8 cellular contexts compared by ENCODE assay signal in genomic region chr1:37989381-37989930, GRCh38. TPM values are rescaled to one million over a fixed set of nuclear protein-coding genes. Genes with fewer than 3 reads are reported as not detected.
A peak's percentile ranks its signal among the peaks of the same experiment; 100 is the strongest.
DNase-seq lines count a peak whose midpoint lies in the region; ATAC-seq and TF ChIP-seq lines count a peak whose summit lies in the region.

No MANE protein-coding gene starts in this region.

- RAD21 ChIA-PET in HCT116 (lab: Charles Lee; ENCODE audit: low non-redundant PET in 1 of 2, low total read pairs in 2 of 2, uncharacterized antibody in 2 of 2, unreplicated experiment in 2 of 2) = no interaction called here

- H3K4me3 ChIP-seq in HCT116 (replicated peaks in 1 of 2; ENCODE audit: low read depth in 1 of 2, low read length in 2 of 2) = peak overlapping the region; percentile 87 to 98
- peak overlapping the region; percentile 86 to 89 for H3K4me3 ChIP-seq in gastroesophageal sphincter
- peak overlapping the region; percentile 89 for H3K4me3 ChIP-seq in parathyroid adenoma (ENCODE audit: low read depth, low read length)

- H3K9ac ChIP-seq in HCT116 (ENCODE audit: low read length) (peak overlapping the region; percentile 90), parathyroid adenoma (peak overlapping the region; percentile 37)

- CTCF ChIA-PET in HCT116 (lab: Charles Lee) = no interaction called here

- H3K79me2 ChIP-seq in HCT116 (ENCODE audit: insufficient read depth, low read length) (peaks cover 33% of the 10 kb centered on the region), parathyroid adenoma (no peaks in the 10 kb centered on the region)

- peak overlapping the region; percentile 66 for H3K27ac ChIP-seq in HCT116 (ENCODE audit: low read depth, low read length)
- peak overlapping the region; percentile 49 to 85 (median 78) for H3K27ac ChIP-seq in gastroesophageal sphincter
- H3K27ac ChIP-seq in parathyroid adenoma = peak overlapping the region; percentile 56

- no peaks in the 10 kb centered on the region for H3K9me2 ChIP-seq in HCT116 (ENCODE audit: insufficient read depth)

- TF ChIP-seq RAD21 in HCT116 (IDR thresholded peaks at IDR 0.05; ENCODE audit: low read depth) = no peak

- 0 to 1% methylated on average over 11 to 12 of the region's 30 CpGs for WGBS in gastroesophageal sphincter (ENCODE audit: low coverage in 1 of 2), 2 donors

- DNase-seq in NCI-H1092 treated with DMSO at 0.1 percent for 48 hours (lab: John Stamatoyannopoulos, UW) (peak; percentile 52), NCI-H1092 (lab: John Stamatoyannopoulos, UW) (no peak), HCT116 (ENCODE audit: low read depth, low spot score) (no peak), NCI-H146 treated with DMSO at 0.1 percent for 48 hours (lab: John Stamatoyannopoulos, UW; ENCODE audit: unreplicated experiment) (peak; percentile 19), GM19238 (ENCODE audit: insufficient read length, low spot score) (no peak)
- peak; percentile 29 for DNase-seq in activated T-helper 9 cell treated with anti-CD3 and anti-CD28 coated beads, Interleukin-2, amount 50 U/mL, for 16 hours (ENCODE audit: low read depth)

- H2AFZ ChIP-seq in HCT116 (ENCODE audit: low read depth, low read length, poor library complexity, severe bottlenecking) (no peak overlapping the region), parathyroid adenoma (peak overlapping the region; percentile 91)

- intact Hi-C loops in HCT116 (cut with micrococcal nuclease) = no loop called here

- TF ChIP-seq CTCF in HCT116 (IDR thresholded peaks at IDR 0.05 in 2 of 3, conservative IDR thresholded peaks at IDR 0.05 in 1 of 3; ENCODE audit: borderline replicate concordance in 1 of 3, insufficient read depth in 1 of 3, low read depth in 2 of 3, low read length in 2 of 3) (no peak), gastroesophageal sphincter (IDR thresholded peaks at IDR 0.05) (no peak), parathyroid adenoma (IDR thresholded peaks at IDR 0.05) (no peak)

- ATAC-seq in HCT116 (peak; percentile 52), gastroesophageal sphincter (peak; percentile 16)

- H3K36me3 ChIP-seq in HCT116 (ENCODE audit: control insufficient read depth in 1 of 2, insufficient read depth in 2 of 2, low read length in 2 of 2) (peaks cover 17 to 36% of the 10 kb centered on the region in 2 experiments), gastroesophageal sphincter (peaks cover 0 to 35% of the 10 kb centered on the region in 2 donors), parathyroid adenoma (ENCODE audit: control insufficient read depth, insufficient read depth, low read length) (no peaks in the 10 kb centered on the region)

- BruUV-seq in HCT116 (replicated peaks; lab: Mats Ljungman, UMichigan) = TSS peak; percentile 69

- peaks cover 5% of the 10 kb centered on the region; the same call in 1 of the 2 replicates for H4K20me1 ChIP-seq in HCT116 (ENCODE audit: insufficient read depth)

- TF ChIP-seq POLR2A in HCT116 (IDR thresholded peaks at IDR 0.05; ENCODE audit: borderline replicate concordance, extremely low read depth, insufficient read depth, insufficient read length) = no peak
- no peak for TF ChIP-seq POLR2A in gastroesophageal sphincter (IDR thresholded peaks at IDR 0.05)

- H3K4me2 ChIP-seq in HCT116 (ENCODE audit: low read length) (peak overlapping the region; percentile 69), parathyroid adenoma (ENCODE audit: low read length) (peak overlapping the region; percentile 99)

- POLR2A ChIA-PET in HCT116 (lab: Charles Lee) = interaction anchor here (1.4 kb wide), 1 partner anchor 181 kb away, joined by 3 read pairs; the partner anchor contains the start of genes C1orf122 and YRDC

- no peaks in the 10 kb centered on the region for H3K9me3 ChIP-seq in HCT116 (ENCODE audit: control insufficient read depth in 1 of 2, insufficient read depth in 1 of 2, low read depth in 1 of 2, low read length in 2 of 2)
- H3K9me3 ChIP-seq in gastroesophageal sphincter = no peaks in the 10 kb centered on the region
- no peaks in the 10 kb centered on the region for H3K9me3 ChIP-seq in parathyroid adenoma (ENCODE audit: control insufficient read depth, low read length)

- no peak for TF ChIP-seq EP300 in gastroesophageal sphincter (IDR thresholded peaks at IDR 0.05)

- H3K27me3 ChIP-seq in HCT116 (ENCODE audit: insufficient read depth, low read length) (no peaks in the 10 kb centered on the region), gastroesophageal sphincter (no peaks in the 10 kb centered on the region), parathyroid adenoma (ENCODE audit: control insufficient read depth, insufficient read depth, low read length) (no peaks in the 10 kb centered on the region)

- peaks cover 5 to 13% of the 10 kb centered on the region in 2 experiments; a peak in 3 of 4 replicates for H3K4me1 ChIP-seq in HCT116 (ENCODE audit: control insufficient read depth in 1 of 2, insufficient read depth in 2 of 2, low read length in 2 of 2)
- H3K4me1 ChIP-seq in gastroesophageal sphincter = peaks cover 0 to 36% (median 4%) of the 10 kb centered on the region in 3 donors
- H3K4me1 ChIP-seq in parathyroid adenoma = no peaks in the 10 kb centered on the region

TF ChIP-seq in HCT116, 20 proteins besides CTCF, POLR2A, EP300 and RAD21:
- TF ChIP-seq ZFX (IDR thresholded peaks at IDR 0.05) (peak; percentile 51; the same call in 1 of the 2 replicates), CBX3 (IDR thresholded peaks at IDR 0.05; ENCODE audit: low read depth) (no peak), FOSL1 (IDR thresholded peaks at IDR 0.05; ENCODE audit: low read depth) (no peak)

RNA-seq across cellular contexts. Expression of gene SF3A3, which starts 0.4 kb away (rescaled TPM):
- 74.4 TPM for total RNA-seq in HCT116 (2021; ENCODE audit: unreplicated experiment)
- 31.9 and 37.4 TPM in 2 replicates for polyA plus RNA-seq in HCT116 (2012)
- 10 to 100 TPM; 44.0 to 61.9 (median 50.9) TPM for total RNA-seq in gastroesophageal sphincter

RNA-seq across cellular contexts. Expression of gene FHL3, which starts 15.9 kb away (rescaled TPM):
- total RNA-seq in HCT116 (2021; ENCODE audit: unreplicated experiment) (22.5 TPM), gastroesophageal sphincter (10 to 100 TPM; 25.8 to 58.4 (median 30.6) TPM)
- polyA plus RNA-seq in HCT116 (2012) = 27.5 and 29.5 TPM in 2 replicates

RNA-seq across cellular contexts. Expression of gene UTP11, which starts 23.1 kb away (rescaled TPM):
- total RNA-seq in HCT116 (2021; ENCODE audit: unreplicated experiment) = 47.5 TPM
- polyA plus RNA-seq in HCT116 (2012) = 14.0 and 20.2 TPM in 2 replicates
- 10 to 100 TPM; 50.7 to 79.2 (median 59.8) TPM for total RNA-seq in gastroesophageal sphincter

RNA-seq across cellular contexts. Expression of gene INPP5B, which starts 42.6 kb away (rescaled TPM):
- 20.8 TPM for total RNA-seq in HCT116 (2021; ENCODE audit: unreplicated experiment)
- polyA plus RNA-seq in HCT116 (2012) = 12.0 and 14.9 TPM in 2 replicates
- 10 to 100 TPM; 32.6 to 80.8 (median 37.7) TPM for total RNA-seq in gastroesophageal sphincter

RNA-seq across cellular contexts. Expression of gene POU3F1, which starts 57.1 kb away (rescaled TPM):
- total RNA-seq in HCT116 (2021; ENCODE audit: unreplicated experiment) = not detected
- 0.08 TPM in 1 of 2 replicates, not detected in the other for polyA plus RNA-seq in HCT116 (2012)
- under 1 TPM in 1 of 4 donors, not detected in 3; 0.20 TPM for total RNA-seq in gastroesophageal sphincter

Comparison
In these comparisons a context has a peak if more than half of its experiments do, and no peak if none do; other contexts are left out.
1. DNase-seq: peak in NCI-H1092 treated with DMSO at 0.1 percent for 48 hours (single experiment), NCI-H146 treated with DMSO at 0.1 percent for 48 hours (single experiment) and activated T-helper 9 cell treated with anti-CD3 and anti-CD28 coated beads, Interleukin-2, amount 50 U/mL, for 16 hours (single experiment); none in NCI-H1092 (single experiment), HCT116 (single experiment) and GM19238 (single experiment).
2. Peak in every context shown above with its lines, with median percentiles within 50 percentile points of each other: H3K27ac ChIP-seq and H3K4me3 ChIP-seq.